Comparison of ENCODE assay signal across 19 cellular contexts in the genomic region with DNA sequence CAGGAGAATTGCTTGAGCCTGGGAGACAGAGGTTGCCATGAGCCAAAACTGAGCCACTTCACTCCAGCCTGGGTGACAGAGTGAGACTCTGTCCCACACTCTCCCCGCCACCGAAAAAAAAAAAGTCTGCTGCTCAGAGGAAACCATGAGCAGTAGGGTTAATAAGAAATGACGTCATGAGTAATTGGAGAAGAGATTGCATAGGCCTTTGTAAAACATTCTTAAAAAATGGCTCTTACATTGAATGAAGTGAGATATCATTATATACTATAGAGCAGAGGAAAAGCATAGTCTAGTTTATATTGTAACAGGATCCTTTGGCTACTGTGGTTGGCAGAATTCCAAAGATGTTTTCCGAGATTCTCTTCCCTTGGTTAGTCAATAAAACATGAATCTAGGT.
A peak's percentile ranks its signal among the peaks of the same experiment; 100 is the strongest.
DNase-seq lines count a peak whose midpoint lies in the region; TF ChIP-seq lines count a peak whose summit lies in the region.
"Had no signal": no experiment of that assay in that cellular context is flagged by ENCODE, and none has a peak within 500 bp of the region (broad histone marks: within the 10 kb centered on the region; RNA-seq: fewer than 3 reads in every experiment).

No MANE protein-coding gene starts in this region.

- no peaks in the 10 kb centered on the region for H3K4me1 ChIP-seq in A673 (ENCODE audit: insufficient read depth, low read length, poor library complexity, severe bottlenecking)

- CTCF ChIA-PET in A673 (lab: Charles Lee): no interaction called here
- CTCF ChIA-PET in GM10248 (lab: Yijun Ruan, JAX): no interaction called here

- no peaks in the 10 kb centered on the region for H3K9me3 ChIP-seq in A673 (ENCODE audit: low read depth, low read length, poor library complexity, severe bottlenecking)

- H3K36me3 ChIP-seq in A673 (ENCODE audit: insufficient read depth, low read length, poor library complexity, severe bottlenecking): no peaks in the 10 kb centered on the region

- no peaks in the 10 kb centered on the region for H3K27me3 ChIP-seq in A673 (replicated peaks; ENCODE audit: insufficient read depth, low read depth, low read length, poor library complexity)

- intact Hi-C loops in A673 (cut with micrococcal nuclease; ENCODE audit: unreplicated experiment): no loop called here

- BruUV-seq in A673 (replicated peaks; lab: Mats Ljungman, UMichigan): no TSS peak

- TF ChIP-seq CTCF in A673 (conservative IDR thresholded peaks at IDR 0.05; ENCODE audit: low read depth, low read length) (no peak), GM10248 (IDR thresholded peaks at IDR 0.05; ENCODE audit: control extremely low read depth, extremely low read depth, low read depth, missing control alignments) (no peak)

- H3K27ac ChIP-seq in A673 (ENCODE audit: low read depth, low read length, poor library complexity, severe bottlenecking): no peak overlapping the region
- H3K27ac ChIP-seq: 22Rv1, C4-2B, HL-60, SK-N-MC had no signal

- DNase-seq in DMS153 treated with DMSO at 0.1 percent for 48 hours (lab: John Stamatoyannopoulos, UW; ENCODE audit: unreplicated experiment): peak; percentile 6
- DNase-seq in DMS153 (lab: John Stamatoyannopoulos, UW): no peak
- peak; percentile 18 for DNase-seq in A673 (ENCODE audit: low spot score)
- peak; percentile 87 for DNase-seq in NCI-H1105 treated with DMSO at 0.1 percent for 48 hours (lab: John Stamatoyannopoulos, UW)
- DNase-seq in NCI-H748 (lab: John Stamatoyannopoulos, UW; ENCODE audit: unreplicated experiment): peak; percentile 63
- no peak for DNase-seq in stimulated activated CD4-positive, alpha-beta T cell treated with anti-CD3 and anti-CD28 coated beads, Interleukin-15, amount 100 ng/mL, for 24 hours
- DNase-seq in activated CD4-positive, alpha-beta T cell treated with anti-CD3 and anti-CD28 coated beads, Interleukin-2, amount 50 U/mL, for 4 hours: no peak
- no peak for DNase-seq in GM10248 (ENCODE audit: extremely low spot score)
- DNase-seq: DND-41, KG1, NCI-H187, RPMI8226, SHP77, SW 1271, T-helper 17 cell had no signal

- POLR2A ChIA-PET in A673 (lab: Charles Lee; ENCODE audit: low non-redundant PET): no interaction called here
- POLR2A ChIA-PET in GM10248 (lab: Yijun Ruan, JAX): no interaction called here

- no peak overlapping the region for H3K4me3 ChIP-seq in A673 (ENCODE audit: low read depth, low read length, poor library complexity, severe bottlenecking)
- H3K4me3 ChIP-seq: SK-N-MC had no signal

Comparison
In these comparisons a context has a peak if more than half of its experiments do, and no peak if none do; other contexts are left out.
1. DNase-seq: peak in DMS153 treated with DMSO at 0.1 percent for 48 hours (single experiment), A673 (single experiment), NCI-H1105 treated with DMSO at 0.1 percent for 48 hours (single experiment) and NCI-H748 (single experiment); none in DMS153 (single experiment), stimulated activated CD4-positive, alpha-beta T cell treated with anti-CD3 and anti-CD28 coated beads, Interleukin-15, amount 100 ng/mL, for 24 hours (single experiment), activated CD4-positive, alpha-beta T cell treated with anti-CD3 and anti-CD28 coated beads, Interleukin-2, amount 50 U/mL, for 4 hours (0 of 2) and GM10248 (single experiment).